In genomic region chr9:126394802-126395201, GRCh38 we compare ENCODE assay signal across 16 cellular contexts.
DNase-seq lines count a peak whose midpoint lies in the region; ATAC-seq and TF ChIP-seq lines count a peak whose summit lies in the region.
"Had no signal": no experiment of that assay in that cellular context is flagged by ENCODE, and none has a peak within 500 bp of the region (broad histone marks: within the 10 kb centered on the region; RNA-seq: fewer than 3 reads in every experiment).

No MANE protein-coding gene starts in this region.

- no peaks in the 10 kb centered on the region for H3K27me3 Mint-ChIP-seq in activated CD8-positive, alpha-beta memory T cell treated with anti-CD3 and anti-CD28 coated beads, Interleukin-2, amount 10 ng/mL, durations not matched to agents 7 days and 5 days

- H3K9me2 ChIP-seq in GM23248 (ENCODE audit: insufficient read depth): no peaks in the 10 kb centered on the region

- H4K20me1 ChIP-seq in GM23248 (ENCODE audit: insufficient read depth): no peaks in the 10 kb centered on the region

- H3K9me3 ChIP-seq in RWPE2 (ENCODE audit: severe bottlenecking): no peaks in the 10 kb centered on the region
- H3K9me3 ChIP-seq in GM23248 (ENCODE audit: low read depth): no peaks in the 10 kb centered on the region

- CTCF ChIA-PET in activated CD8-positive, alpha-beta memory T cell treated with anti-CD3 and anti-CD28 coated beads, Interleukin-2, amount 10 ng/mL, durations not matched to agents 7 days and 5 days (lab: Charles Lee): interaction anchor here (4.6 to 7.9 kb wide), 4 partner anchors 67 to 97 kb away, joined by 30 to 107 read pairs (median 79); partner anchors contain the start of gene MVB12B

- no peaks in the 10 kb centered on the region for H3F3A ChIP-seq in GM23248 (ENCODE audit: insufficient read depth)

- peaks cover 57% of the 10 kb centered on the region for H3K36me3 Mint-ChIP-seq in activated CD8-positive, alpha-beta memory T cell treated with anti-CD3 and anti-CD28 coated beads, Interleukin-2, amount 10 ng/mL, durations not matched to agents 7 days and 5 days

- H3K27ac ChIP-seq in RWPE2 (ENCODE audit: poor library complexity, severe bottlenecking) (peak overlapping the region; percentile 12), dorsolateral prefrontal cortex (peak overlapping the region in 56 of 59 donors; percentile 13 to 99 (median 79)), substantia nigra (ENCODE audit: low read depth, low read length, poor library complexity, severe bottlenecking) (peak overlapping the region; percentile 67), GM23248 (no peak overlapping the region)
- H3K27ac ChIP-seq: C4-2B had no signal

- H3K4me3 ChIP-seq in RWPE2 (ENCODE audit: severe bottlenecking) (no peak overlapping the region), dorsolateral prefrontal cortex (no peak overlapping the region), GM23248 (no peak overlapping the region)

- H3K4me1 ChIP-seq in RWPE2 (ENCODE audit: insufficient read depth, poor library complexity, severe bottlenecking) (peaks cover 11% of the 10 kb centered on the region), GM23248 (ENCODE audit: insufficient read depth) (peaks cover 6% of the 10 kb centered on the region; the same call in 1 of the 2 replicates)

- H3K4me2 ChIP-seq in GM23248 (ENCODE audit: unreplicated experiment): no peak overlapping the region

- ATAC-seq in activated CD8-positive, alpha-beta memory T cell treated with anti-CD3 and anti-CD28 coated beads, Interleukin-2, amount 10 ng/mL, durations not matched to agents 7 days and 5 days: no peak
- no peak for ATAC-seq in RWPE2 (ENCODE audit: low read depth)
- ATAC-seq in HG02840 (IDR thresholded peaks at IDR 0.05; ENCODE audit: low FRiP score, unreplicated experiment): no peak

- no peak for TF ChIP-seq CTCF in RWPE2 (IDR thresholded peaks at IDR 0.05; ENCODE audit: poor library complexity, severe bottlenecking)
- TF ChIP-seq CTCF in dorsolateral prefrontal cortex (IDR thresholded peaks at IDR 0.05 in 54 of 56, conservative IDR thresholded peaks at IDR 0.05 in 2 of 56; ENCODE audit: low read depth in 1 of 56, partially characterized antibody in 56 of 56): no peak

- DNase-seq in activated CD8-positive, alpha-beta memory T cell treated with anti-CD3 and anti-CD28 coated beads, Interleukin-2, amount 10 ng/mL, durations not matched to agents 7 days and 5 days: no peak
- no peak for DNase-seq in activated CD8-positive, alpha-beta memory T cell treated with anti-CD3 and anti-CD28 coated beads, Interleukin-2, amount 50 U/mL, for 48 hours
- DNase-seq in RWPE2 (ENCODE audit: low spot score): no peak
- DNase-seq in dorsolateral prefrontal cortex: no peak
- no peak for DNase-seq in substantia nigra (lab: John Stamatoyannopoulos, UW)
- no peak for DNase-seq in GM23248
- no peak for DNase-seq in mesenteric fat pad (ENCODE audit: low spot score)
- DNase-seq: GDM1, GOT3, Kasumi-1, NCI-H1417, NCI-H2029 treated with DMSO at 0.1 percent for 48 hours, NCI-H510A, SHP77 treated with DMSO at 0.1 percent for 48 hours had no signal

- H3K9ac ChIP-seq in GM23248: no peak overlapping the region

- intact Hi-C loops in dorsolateral prefrontal cortex (cut with DNase I): loop anchor here (5.0 to 10.0 kb wide), 6 partner anchors 68 to 650 kb away; partner anchors contain the start of genes MVB12B (in 1 of the 2) and PBX3 (in 1 of the 2)

- H2AFZ ChIP-seq in GM23248: no peak overlapping the region

- H3K9me3 Mint-ChIP-seq in activated CD8-positive, alpha-beta memory T cell treated with anti-CD3 and anti-CD28 coated beads, Interleukin-2, amount 10 ng/mL, durations not matched to agents 7 days and 5 days (ENCODE audit: low read depth): no peaks in the 10 kb centered on the region

- WGBS in GM23248 (ENCODE audit: low coverage in 1 of 2, low lambda C conversion rate in 2 of 2, missing lambda C conversion rate in 2 of 2), 2 experiments: 98 to 99% methylated on average over 9 of the region's 9 CpGs

- H3K36me3 ChIP-seq in RWPE2 (ENCODE audit: low read depth): no peaks in the 10 kb centered on the region
- H3K36me3 ChIP-seq in GM23248 (ENCODE audit: low read depth): no peaks in the 10 kb centered on the region

- H3K4me1 Mint-ChIP-seq in activated CD8-positive, alpha-beta memory T cell treated with anti-CD3 and anti-CD28 coated beads, Interleukin-2, amount 10 ng/mL, durations not matched to agents 7 days and 5 days: peaks cover 91% of the 10 kb centered on the region

- no peak overlapping the region for H3K4me3 Mint-ChIP-seq in activated CD8-positive, alpha-beta memory T cell treated with anti-CD3 and anti-CD28 coated beads, Interleukin-2, amount 10 ng/mL, durations not matched to agents 7 days and 5 days

- peak overlapping the region; percentile 86 for H3K27ac Mint-ChIP-seq in activated CD8-positive, alpha-beta memory T cell treated with anti-CD3 and anti-CD28 coated beads, Interleukin-2, amount 10 ng/mL, durations not matched to agents 7 days and 5 days

- in situ Hi-C loops in GM23248 (cut with MboI): loop anchor here (5.0 kb wide), 1 partner anchor 93 kb away; no protein-coding TSS in a partner anchor

- no peaks in the 10 kb centered on the region for H3K79me2 ChIP-seq in GM23248 (ENCODE audit: insufficient read depth)

- H3K27me3 ChIP-seq in RWPE2 (ENCODE audit: insufficient read depth, poor library complexity, severe bottlenecking) (no peaks in the 10 kb centered on the region), dorsolateral prefrontal cortex (no peaks in the 10 kb centered on the region), GM23248 (replicated peaks; ENCODE audit: insufficient read depth) (no peaks in the 10 kb centered on the region)
